Comparison of ENCODE assay signal across 8 cellular contexts in the genomic region with DNA sequence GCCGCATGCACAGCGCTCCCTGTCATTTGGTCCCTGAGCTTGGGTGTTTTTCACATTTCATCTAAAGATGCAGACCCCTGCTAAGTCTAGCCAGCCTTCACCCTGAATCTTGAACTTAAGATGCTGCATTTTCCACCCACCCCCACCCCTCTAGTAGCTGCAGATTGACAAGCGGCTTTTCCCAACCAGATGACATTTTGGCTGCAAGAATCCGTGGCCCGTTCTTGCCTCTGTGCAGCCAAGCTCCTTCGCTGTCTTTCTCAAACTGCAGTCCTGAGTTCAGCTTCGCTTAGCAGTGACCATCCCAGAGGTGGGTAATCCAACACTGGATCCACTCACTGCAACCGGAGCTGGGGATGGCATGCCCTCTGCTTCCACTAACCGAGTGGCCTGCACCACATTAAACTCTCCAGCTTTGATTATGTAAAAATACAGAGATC. TPM values are rescaled to one million over a fixed set of nuclear protein-coding genes. Genes with fewer than 3 reads are reported as not detected.
DNase-seq lines count a peak whose midpoint lies in the region; ATAC-seq and TF ChIP-seq lines count a peak whose summit lies in the region.

No MANE protein-coding gene starts in this region.

- peak overlapping the region; percentile 72 for H2AFZ ChIP-seq in osteoblast (ENCODE audit: low read length)

- H3F3A ChIP-seq in DOHH2 (ENCODE audit: control insufficient read depth, insufficient read depth), result peaks cover 8% of the 10 kb centered on the region; the same call in 1 of the 2 replicates

- no peaks in the 10 kb centered on the region for H4K20me1 ChIP-seq in DOHH2 (ENCODE audit: control insufficient read depth, insufficient read depth, low read depth, low read length)
- H4K20me1 ChIP-seq in osteoblast (ENCODE audit: insufficient read depth, low read length), result peaks cover 2% of the 10 kb centered on the region

- intact Hi-C loops in esophagus squamous epithelium (cut with DNase I), result no loop called here

- H3K79me2 ChIP-seq in DOHH2 (ENCODE audit: control insufficient read depth, low read length) (peaks cover 35% of the 10 kb centered on the region), osteoblast (ENCODE audit: insufficient read depth, low read length) (peaks cover 36% of the 10 kb centered on the region)

- no peak for ATAC-seq in GM19467 (IDR thresholded peaks at IDR 0.05; ENCODE audit: unreplicated experiment)
- no peak for ATAC-seq in GM18505 (IDR thresholded peaks at IDR 0.05; ENCODE audit: unreplicated experiment)
- ATAC-seq in HG02885 (IDR thresholded peaks at IDR 0.05; ENCODE audit: poor library complexity, unreplicated experiment), result no peak

- 71 to 79% methylated on average over 5 to 9 of the region's 9 CpGs for WGBS in esophagus squamous epithelium, 2 donors

- no peak for DNase-seq in Peyer's patch
- no peak for DNase-seq in esophagus squamous epithelium (lab: John Stamatoyannopoulos, UW)
- peak; percentile 51 for DNase-seq in osteoblast (ENCODE audit: insufficient read length, low spot score, missing footprints)
- DNase-seq in NCI-H510A (lab: John Stamatoyannopoulos, UW), result no peak

- no peaks in the 10 kb centered on the region for H3K27me3 ChIP-seq in DOHH2 (ENCODE audit: control insufficient read depth, low read length)
- H3K27me3 ChIP-seq in Peyer's patch, result no peaks in the 10 kb centered on the region
- no peaks in the 10 kb centered on the region for H3K27me3 ChIP-seq in esophagus squamous epithelium
- H3K27me3 ChIP-seq in osteoblast (ENCODE audit: insufficient read depth, low read length), result no peaks in the 10 kb centered on the region

- peaks cover 22% of the 10 kb centered on the region for H3K36me3 ChIP-seq in DOHH2 (ENCODE audit: control insufficient read depth, low read length)
- no peaks in the 10 kb centered on the region for H3K36me3 ChIP-seq in Peyer's patch
- H3K36me3 ChIP-seq in esophagus squamous epithelium, result peaks cover 0 to 3% (median 0%) of the 10 kb centered on the region in 3 donors
- peaks cover under 1% of the 10 kb centered on the region for H3K36me3 ChIP-seq in osteoblast (ENCODE audit: insufficient read depth, low read length)

- peak overlapping the region; percentile 75 for H3K4me2 ChIP-seq in DOHH2 (ENCODE audit: low read length)
- H3K4me2 ChIP-seq in osteoblast (ENCODE audit: insufficient read depth, low read length), result peak overlapping the region; percentile 77

- no peak for TF ChIP-seq CTCF in DOHH2 (IDR thresholded peaks at IDR 0.05; ENCODE audit: low read depth, low read length, poor library complexity, severe bottlenecking)
- no peak for TF ChIP-seq CTCF in Peyer's patch (IDR thresholded peaks at IDR 0.05)
- no peak for TF ChIP-seq CTCF in esophagus squamous epithelium (IDR thresholded peaks at IDR 0.05)
- TF ChIP-seq CTCF in osteoblast (IDR thresholded peaks at IDR 0.05; ENCODE audit: extremely low read depth, low read depth, low read length), result no peak

- H3K4me1 ChIP-seq in DOHH2 (ENCODE audit: control insufficient read depth, low read length) (peaks cover 30% of the 10 kb centered on the region), Peyer's patch (peaks cover 0 to 15% (median 7%) of the 10 kb centered on the region in 4 donors), esophagus squamous epithelium (peaks cover 14 to 40% (median 17%) of the 10 kb centered on the region in 3 donors), osteoblast (ENCODE audit: insufficient read depth, low read length) (peaks cover 35% of the 10 kb centered on the region)

- no peak overlapping the region for H3K27ac ChIP-seq in DOHH2 (ENCODE audit: low read depth, low read length)
- H3K27ac ChIP-seq in Peyer's patch, result peak overlapping the region in 2 of 4 donors; percentile 74 to 85
- peak overlapping the region; percentile 77 to 98 (median 86) for H3K27ac ChIP-seq in esophagus squamous epithelium
- peak overlapping the region; percentile 35 for H3K27ac ChIP-seq in osteoblast (ENCODE audit: low read depth, low read length)

- no peaks in the 10 kb centered on the region for H3K9me2 ChIP-seq in DOHH2 (replicated peaks; ENCODE audit: control insufficient read depth, low read length)

- H3K9me3 ChIP-seq in DOHH2 (ENCODE audit: control insufficient read depth, insufficient read depth, low read length) (no peaks in the 10 kb centered on the region), Peyer's patch (no peaks in the 10 kb centered on the region), esophagus squamous epithelium (no peaks in the 10 kb centered on the region), osteoblast (ENCODE audit: low read depth, low read length) (no peaks in the 10 kb centered on the region)

- H3K4me3 ChIP-seq in DOHH2 (ENCODE audit: low read length), result peak overlapping the region; percentile 56
- peak overlapping the region; percentile 32 to 53 (median 42) for H3K4me3 ChIP-seq in Peyer's patch
- peak overlapping the region; percentile 14 to 88 (median 75) for H3K4me3 ChIP-seq in esophagus squamous epithelium
- H3K4me3 ChIP-seq in osteoblast (ENCODE audit: insufficient read depth, low read length), result peak overlapping the region; percentile 65

- TF ChIP-seq POLR2A in Peyer's patch (IDR thresholded peaks at IDR 0.05) (no peak), esophagus squamous epithelium (IDR thresholded peaks at IDR 0.05) (no peak), GM18505 (IDR thresholded peaks at IDR 0.05; ENCODE audit: borderline replicate concordance, extremely low read depth, insufficient read depth, insufficient read length) (no peak)

RNA-seq across cellular contexts. Expression of gene NFYB, which starts 0.8 kb away (rescaled TPM):
- total RNA-seq in Peyer's patch, result 10 to 100 TPM in 3 of 4 donors, 1 to 10 TPM in 1; 9.1 to 25.6 (median 19.4) TPM
- total RNA-seq in esophagus squamous epithelium, result 10 to 100 TPM in 3 of 4 donors, 1 to 10 TPM in 1; 8.1 to 31.5 (median 12.9) TPM
- total RNA-seq in osteoblast, result 22.4 and 25.7 TPM in 2 replicates
